Comparison of ENCODE assay signal across 2 cellular contexts in genomic region chr19:15201374-15202023, GRCh38.
TF ChIP-seq lines count a peak whose summit lies in the region.

No MANE protein-coding gene starts in this region.

TF ChIP-seq in A549, 52 proteins besides CTCF, POLR2A, EP300 and RAD21 (continued from another document):
- no peak for TF ChIP-seq ATOH8 (CRISPR knock-in tag; IDR thresholded peaks at IDR 0.05; ENCODE audit: low read depth)
- TF ChIP-seq USF2 (IDR thresholded peaks at IDR 0.05), result no peak
- TF ChIP-seq SMC3 (IDR thresholded peaks at IDR 0.05), result no peak
- TF ChIP-seq SREBF2 (IDR thresholded peaks at IDR 0.05), result no peak
- no peak for TF ChIP-seq MAX (IDR thresholded peaks at IDR 0.05)
- TF ChIP-seq, protein P1, sequence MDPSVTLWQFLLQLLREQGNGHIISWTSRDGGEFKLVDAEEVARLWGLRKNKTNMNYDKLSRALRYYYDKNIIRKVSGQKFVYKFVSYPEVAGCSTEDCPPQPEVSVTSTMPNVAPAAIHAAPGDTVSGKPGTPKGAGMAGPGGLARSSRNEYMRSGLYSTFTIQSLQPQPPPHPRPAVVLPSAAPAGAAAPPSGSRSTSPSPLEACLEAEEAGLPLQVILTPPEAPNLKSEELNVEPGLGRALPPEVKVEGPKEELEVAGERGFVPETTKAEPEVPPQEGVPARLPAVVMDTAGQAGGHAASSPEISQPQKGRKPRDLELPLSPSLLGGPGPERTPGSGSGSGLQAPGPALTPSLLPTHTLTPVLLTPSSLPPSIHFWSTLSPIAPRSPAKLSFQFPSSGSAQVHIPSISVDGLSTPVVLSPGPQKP (IDR thresholded peaks at IDR 0.05; ENCODE audit: low read depth, low read length), result no peak
- TF ChIP-seq NPAS2 (CRISPR knock-in tag; IDR thresholded peaks at IDR 0.05; ENCODE audit: borderline replicate concordance), result no peak
- no peak for TF ChIP-seq RARB (CRISPR knock-in tag; IDR thresholded peaks at IDR 0.05)

TF ChIP-seq in GM23338, 12 proteins besides CTCF, POLR2A, EP300 and RAD21 (continued from another document):
- TF ChIP-seq, protein P2, sequence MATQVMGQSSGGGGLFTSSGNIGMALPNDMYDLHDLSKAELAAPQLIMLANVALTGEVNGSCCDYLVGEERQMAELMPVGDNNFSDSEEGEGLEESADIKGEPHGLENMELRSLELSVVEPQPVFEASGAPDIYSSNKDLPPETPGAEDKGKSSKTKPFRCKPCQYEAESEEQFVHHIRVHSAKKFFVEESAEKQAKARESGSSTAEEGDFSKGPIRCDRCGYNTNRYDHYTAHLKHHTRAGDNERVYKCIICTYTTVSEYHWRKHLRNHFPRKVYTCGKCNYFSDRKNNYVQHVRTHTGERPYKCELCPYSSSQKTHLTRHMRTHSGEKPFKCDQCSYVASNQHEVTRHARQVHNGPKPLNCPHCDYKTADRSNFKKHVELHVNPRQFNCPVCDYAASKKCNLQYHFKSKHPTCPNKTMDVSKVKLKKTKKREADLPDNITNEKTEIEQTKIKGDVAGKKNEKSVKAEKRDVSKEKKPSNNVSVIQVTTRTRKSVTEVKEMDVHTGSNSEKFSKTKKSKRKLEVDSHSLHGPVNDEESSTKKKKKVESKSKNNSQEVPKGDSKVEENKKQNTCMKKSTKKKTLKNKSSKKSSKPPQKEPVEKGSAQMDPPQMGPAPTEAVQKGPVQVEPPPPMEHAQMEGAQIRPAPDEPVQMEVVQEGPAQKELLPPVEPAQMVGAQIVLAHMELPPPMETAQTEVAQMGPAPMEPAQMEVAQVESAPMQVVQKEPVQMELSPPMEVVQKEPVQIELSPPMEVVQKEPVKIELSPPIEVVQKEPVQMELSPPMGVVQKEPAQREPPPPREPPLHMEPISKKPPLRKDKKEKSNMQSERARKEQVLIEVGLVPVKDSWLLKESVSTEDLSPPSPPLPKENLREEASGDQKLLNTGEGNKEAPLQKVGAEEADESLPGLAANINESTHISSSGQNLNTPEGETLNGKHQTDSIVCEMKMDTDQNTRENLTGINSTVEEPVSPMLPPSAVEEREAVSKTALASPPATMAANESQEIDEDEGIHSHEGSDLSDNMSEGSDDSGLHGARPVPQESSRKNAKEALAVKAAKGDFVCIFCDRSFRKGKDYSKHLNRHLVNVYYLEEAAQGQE (IDR thresholded peaks at IDR 0.05; ENCODE audit: unreplicated experiment), result no peak
- TF ChIP-seq, protein P3, sequence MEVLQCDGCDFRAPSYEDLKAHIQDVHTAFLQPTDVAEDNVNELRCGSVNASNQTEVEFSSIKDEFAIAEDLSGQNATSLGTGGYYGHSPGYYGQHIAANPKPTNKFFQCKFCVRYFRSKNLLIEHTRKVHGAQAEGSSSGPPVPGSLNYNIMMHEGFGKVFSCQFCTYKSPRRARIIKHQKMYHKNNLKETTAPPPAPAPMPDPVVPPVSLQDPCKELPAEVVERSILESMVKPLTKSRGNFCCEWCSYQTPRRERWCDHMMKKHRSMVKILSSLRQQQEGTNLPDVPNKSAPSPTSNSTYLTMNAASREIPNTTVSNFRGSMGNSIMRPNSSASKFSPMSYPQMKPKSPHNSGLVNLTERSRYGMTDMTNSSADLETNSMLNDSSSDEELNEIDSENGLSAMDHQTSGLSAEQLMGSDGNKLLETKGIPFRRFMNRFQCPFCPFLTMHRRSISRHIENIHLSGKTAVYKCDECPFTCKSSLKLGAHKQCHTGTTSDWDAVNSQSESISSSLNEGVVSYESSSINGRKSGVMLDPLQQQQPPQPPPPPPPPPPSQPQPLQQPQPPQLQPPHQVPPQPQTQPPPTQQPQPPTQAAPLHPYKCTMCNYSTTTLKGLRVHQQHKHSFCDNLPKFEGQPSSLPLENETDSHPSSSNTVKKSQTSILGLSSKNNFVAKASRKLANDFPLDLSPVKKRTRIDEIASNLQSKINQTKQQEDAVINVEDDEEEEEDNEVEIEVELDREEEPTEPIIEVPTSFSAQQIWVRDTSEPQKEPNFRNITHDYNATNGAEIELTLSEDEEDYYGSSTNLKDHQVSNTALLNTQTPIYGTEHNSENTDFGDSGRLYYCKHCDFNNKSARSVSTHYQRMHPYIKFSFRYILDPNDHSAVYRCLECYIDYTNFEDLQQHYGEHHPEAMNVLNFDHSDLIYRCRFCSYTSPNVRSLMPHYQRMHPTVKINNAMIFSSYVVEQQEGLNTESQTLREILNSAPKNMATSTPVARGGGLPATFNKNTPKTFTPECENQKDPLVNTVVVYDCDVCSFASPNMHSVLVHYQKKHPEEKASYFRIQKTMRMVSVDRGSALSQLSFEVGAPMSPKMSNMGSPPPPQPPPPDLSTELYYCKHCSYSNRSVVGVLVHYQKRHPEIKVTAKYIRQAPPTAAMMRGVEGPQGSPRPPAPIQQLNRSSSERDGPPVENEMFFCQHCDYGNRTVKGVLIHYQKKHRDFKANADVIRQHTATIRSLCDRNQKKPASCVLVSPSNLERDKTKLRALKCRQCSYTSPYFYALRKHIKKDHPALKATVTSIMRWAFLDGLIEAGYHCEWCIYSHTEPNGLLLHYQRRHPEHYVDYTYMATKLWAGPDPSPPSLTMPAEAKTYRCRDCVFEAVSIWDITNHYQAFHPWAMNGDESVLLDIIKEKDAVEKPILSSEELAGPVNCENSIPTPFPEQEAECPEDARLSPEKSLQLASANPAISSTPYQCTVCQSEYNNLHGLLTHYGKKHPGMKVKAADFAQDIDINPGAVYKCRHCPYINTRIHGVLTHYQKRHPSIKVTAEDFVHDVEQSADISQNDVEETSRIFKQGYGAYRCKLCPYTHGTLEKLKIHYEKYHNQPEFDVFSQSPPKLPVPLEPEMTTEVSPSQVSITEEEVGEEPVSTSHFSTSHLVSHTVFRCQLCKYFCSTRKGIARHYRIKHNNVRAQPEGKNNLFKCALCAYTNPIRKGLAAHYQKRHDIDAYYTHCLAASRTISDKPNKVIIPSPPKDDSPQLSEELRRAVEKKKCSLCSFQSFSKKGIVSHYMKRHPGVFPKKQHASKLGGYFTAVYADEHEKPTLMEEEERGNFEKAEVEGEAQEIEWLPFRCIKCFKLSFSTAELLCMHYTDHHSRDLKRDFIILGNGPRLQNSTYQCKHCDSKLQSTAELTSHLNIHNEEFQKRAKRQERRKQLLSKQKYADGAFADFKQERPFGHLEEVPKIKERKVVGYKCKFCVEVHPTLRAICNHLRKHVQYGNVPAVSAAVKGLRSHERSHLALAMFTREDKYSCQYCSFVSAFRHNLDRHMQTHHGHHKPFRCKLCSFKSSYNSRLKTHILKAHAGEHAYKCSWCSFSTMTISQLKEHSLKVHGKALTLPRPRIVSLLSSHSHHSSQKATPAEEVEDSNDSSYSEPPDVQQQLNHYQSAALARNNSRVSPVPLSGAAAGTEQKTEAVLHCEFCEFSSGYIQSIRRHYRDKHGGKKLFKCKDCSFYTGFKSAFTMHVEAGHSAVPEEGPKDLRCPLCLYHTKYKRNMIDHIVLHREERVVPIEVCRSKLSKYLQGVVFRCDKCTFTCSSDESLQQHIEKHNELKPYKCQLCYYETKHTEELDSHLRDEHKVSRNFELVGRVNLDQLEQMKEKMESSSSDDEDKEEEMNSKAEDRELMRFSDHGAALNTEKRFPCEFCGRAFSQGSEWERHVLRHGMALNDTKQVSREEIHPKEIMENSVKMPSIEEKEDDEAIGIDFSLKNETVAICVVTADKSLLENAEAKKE (CRISPR knock-in tag; IDR thresholded peaks at IDR 0.05), result no peak
- TF ChIP-seq CREB1 (CRISPR knock-in tag; IDR thresholded peaks at IDR 0.05; ENCODE audit: low read depth) (no peak), ZNF331 (CRISPR knock-in tag; IDR thresholded peaks at IDR 0.05; ENCODE audit: low read depth) (no peak), EZH2phosphoT487 (IDR thresholded peaks at IDR 0.05; ENCODE audit: unreplicated experiment) (no peak), STAT1 (IDR thresholded peaks at IDR 0.05; ENCODE audit: unreplicated experiment) (no peak), JUNB (IDR thresholded peaks at IDR 0.05; ENCODE audit: unreplicated experiment) (no peak)
- TF ChIP-seq, protein P4, sequence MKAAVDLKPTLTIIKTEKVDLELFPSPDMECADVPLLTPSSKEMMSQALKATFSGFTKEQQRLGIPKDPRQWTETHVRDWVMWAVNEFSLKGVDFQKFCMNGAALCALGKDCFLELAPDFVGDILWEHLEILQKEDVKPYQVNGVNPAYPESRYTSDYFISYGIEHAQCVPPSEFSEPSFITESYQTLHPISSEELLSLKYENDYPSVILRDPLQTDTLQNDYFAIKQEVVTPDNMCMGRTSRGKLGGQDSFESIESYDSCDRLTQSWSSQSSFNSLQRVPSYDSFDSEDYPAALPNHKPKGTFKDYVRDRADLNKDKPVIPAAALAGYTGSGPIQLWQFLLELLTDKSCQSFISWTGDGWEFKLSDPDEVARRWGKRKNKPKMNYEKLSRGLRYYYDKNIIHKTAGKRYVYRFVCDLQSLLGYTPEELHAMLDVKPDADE (IDR thresholded peaks at IDR 0.05), result no peak
